Comparison of ENCODE assay signal across 8 cellular contexts in the genomic region with DNA sequence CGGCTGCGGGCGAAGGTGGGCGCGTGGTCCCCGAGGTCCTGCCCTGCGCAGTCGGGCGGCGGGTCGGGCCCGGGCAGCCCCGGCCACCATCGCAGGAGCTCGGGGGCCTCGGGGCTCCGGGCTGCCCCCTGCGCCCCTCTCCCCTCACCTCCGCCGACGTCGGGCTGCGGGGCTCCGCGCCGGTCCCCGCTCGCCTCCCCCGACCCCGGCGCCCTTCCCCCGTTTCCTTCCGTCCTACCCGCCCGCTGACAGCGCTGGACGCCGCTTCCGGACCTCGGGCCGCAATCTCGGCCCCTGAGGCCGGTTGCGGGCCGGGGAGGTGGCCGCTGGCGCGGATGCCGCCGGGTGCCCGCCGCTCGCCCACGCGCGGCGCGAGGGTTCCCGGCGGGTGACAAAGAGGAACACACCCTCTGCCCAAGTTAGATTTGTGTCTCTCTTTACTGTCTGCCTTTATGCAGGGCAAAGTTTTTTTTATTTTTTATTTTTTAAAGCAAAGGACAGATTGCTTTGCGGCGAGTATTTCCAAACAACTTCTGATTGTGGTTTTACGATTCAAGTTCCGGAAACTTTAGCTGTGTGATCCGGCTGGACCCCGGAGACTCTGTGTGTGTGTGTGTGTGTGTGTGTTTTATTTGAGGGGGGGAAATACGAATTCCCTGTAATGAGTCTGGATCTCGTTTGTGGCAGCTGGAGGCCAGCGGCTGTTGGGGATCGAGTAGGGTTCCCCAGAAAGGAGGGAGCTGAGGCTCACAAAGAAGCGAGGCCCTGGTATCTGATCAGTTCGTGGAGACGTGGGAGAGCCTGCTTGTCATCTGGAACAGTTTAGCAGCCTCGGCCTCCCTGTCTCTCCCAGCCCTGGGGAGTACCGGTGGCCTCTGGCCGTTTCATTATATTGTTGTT. TPM values are rescaled to one million over a fixed set of nuclear protein-coding genes. Genes with fewer than 3 reads are reported as not detected.
DNase-seq lines count a peak whose midpoint lies in the region; ATAC-seq and TF ChIP-seq lines count a peak whose summit lies in the region.

No MANE protein-coding gene starts in this region.

- no peak for ATAC-seq in CD4-positive, alpha-beta T cell (ENCODE audit: poor library complexity)
- peak; percentile 10 for ATAC-seq in GM21447 (IDR thresholded peaks at IDR 0.05; ENCODE audit: unreplicated experiment)
- no peak for ATAC-seq in PC-3

- 0 out of 2 replicates have a peak, but pooled peaks cover 4% of the 10 kb centered on the region for H4K20me1 ChIP-seq in PC-3 (ENCODE audit: low read length)

- H3K27ac Mint-ChIP-seq in CD4-positive, alpha-beta T cell: no peak overlapping the region
- peak overlapping the region; percentile 86 for H3K27ac Mint-ChIP-seq in endodermal cell

- H3F3A ChIP-seq in PC-3 (ENCODE audit: low read length, unreplicated experiment): no peaks in the 10 kb centered on the region

- H3K36me3 ChIP-seq in PC-3 (ENCODE audit: low read depth, low read length) (no peaks in the 10 kb centered on the region), endodermal cell (ENCODE audit: control insufficient read depth, insufficient read depth, low read length) (peaks cover 8% of the 10 kb centered on the region), mucosa of rectum (ENCODE audit: control insufficient read depth in 2 of 2, insufficient read depth in 2 of 2, low read length in 2 of 2) (no peaks in the 10 kb centered on the region)

- peaks cover 13% of the 10 kb centered on the region for H3K4me1 ChIP-seq in PC-3 (ENCODE audit: insufficient read depth, low read length)
- H3K4me1 ChIP-seq in endodermal cell (ENCODE audit: control insufficient read depth, insufficient read depth, low read length): peaks cover 4% of the 10 kb centered on the region
- H3K4me1 ChIP-seq in mucosa of rectum (ENCODE audit: control insufficient read depth in 2 of 2, insufficient read depth in 2 of 2, low read length in 2 of 2): peaks cover 15 to 16% of the 10 kb centered on the region in 2 donors

- CTCF ChIA-PET in CD4-positive, alpha-beta T cell (lab: Charles Lee): no interaction called here
- CTCF ChIA-PET in PC-3 (lab: Charles Lee): no interaction called here

- no peak overlapping the region for H3K27ac ChIP-seq in CD4-positive, alpha-beta T cell (ENCODE audit: low read depth, low read length)
- H3K27ac ChIP-seq in PC-3 (ENCODE audit: low read length) (no peak overlapping the region), endodermal cell (ENCODE audit: low read depth, low read length) (no peak overlapping the region), mucosa of rectum (ENCODE audit: low read depth in 2 of 2, low read length in 2 of 2) (peak overlapping the region; percentile 31 to 43)

- H3K9me3 ChIP-seq in CD4-positive, alpha-beta T cell (ENCODE audit: control insufficient read depth, low read length): no peaks in the 10 kb centered on the region
- H3K9me3 ChIP-seq in PC-3 (ENCODE audit: low read length): no peaks in the 10 kb centered on the region
- no peaks in the 10 kb centered on the region for H3K9me3 ChIP-seq in endodermal cell (ENCODE audit: control insufficient read depth, low read length)
- no peaks in the 10 kb centered on the region for H3K9me3 ChIP-seq in mucosa of rectum (ENCODE audit: control insufficient read depth in 2 of 2, low read length in 2 of 2)

- peak overlapping the region; percentile 97 for H3K4me2 ChIP-seq in PC-3 (ENCODE audit: low read length)

- peaks cover 53% of the 10 kb centered on the region for H3K79me2 ChIP-seq in PC-3 (ENCODE audit: low read length)

- intact Hi-C loops in CD4-positive, alpha-beta T cell (cut with DNase I, micrococcal nuclease): no loop called here
- intact Hi-C loops in PC-3 (cut with micrococcal nuclease): loop anchor here (5.0 to 10.0 kb wide), 4 partner anchors 109 to 297 kb away; no protein-coding TSS in a partner anchor

- H3K9ac ChIP-seq in PC-3 (ENCODE audit: low read length): peak overlapping the region; percentile 75
- H3K9ac ChIP-seq in endodermal cell (ENCODE audit: extremely low read depth, low read length, poor library complexity, severe bottlenecking): peak overlapping the region; percentile 72
- peak overlapping the region; percentile 68 to 71 for H3K9ac ChIP-seq in mucosa of rectum (ENCODE audit: low read depth in 1 of 2, low read length in 2 of 2)

- peak overlapping the region; percentile 76 for H2AFZ ChIP-seq in PC-3 (ENCODE audit: low read length)

- H3K4me3 ChIP-seq in PC-3 (ENCODE audit: low read length) (peak overlapping the region; percentile 82), endodermal cell (ENCODE audit: low read length) (peak overlapping the region; percentile 88), mucosa of rectum (ENCODE audit: low read length in 2 of 2) (peak overlapping the region; percentile 75 to 77)

- WGBS in endodermal cell (ENCODE audit: insufficient coverage in 1 of 2, insufficient read length in 1 of 2), 2 experiments: 1 to 2% methylated on average over 28 to 76 of the region's 76 CpGs

- no peaks in the 10 kb centered on the region for H3K36me3 Mint-ChIP-seq in CD4-positive, alpha-beta T cell (ENCODE audit: low read depth)
- H3K36me3 Mint-ChIP-seq in endodermal cell (ENCODE audit: low read depth): peaks cover 8% of the 10 kb centered on the region

- no peaks in the 10 kb centered on the region for H3K9me3 Mint-ChIP-seq in CD4-positive, alpha-beta T cell
- H3K9me3 Mint-ChIP-seq in endodermal cell: no peaks in the 10 kb centered on the region

- H3K4me3 Mint-ChIP-seq in CD4-positive, alpha-beta T cell: peak overlapping the region; percentile 63
- H3K4me3 Mint-ChIP-seq in endodermal cell: peak overlapping the region; percentile 95

- no peak for DNase-seq in CD4-positive, alpha-beta T cell
- peak; percentile 16 for DNase-seq in PC-3
- peak; percentile 55 for DNase-seq in endodermal cell
- DNase-seq in middle frontal gyrus (ENCODE audit: extremely low spot score, low spot score): no peak
- DNase-seq in NCI-H2196 treated with DMSO at 0.1 percent for 48 hours (lab: John Stamatoyannopoulos, UW; ENCODE audit: unreplicated experiment): no peak
- no peak for DNase-seq in OCI-M2 (lab: John Stamatoyannopoulos, UW; ENCODE audit: unreplicated experiment)

- peaks cover 72% of the 10 kb centered on the region for H3K27me3 Mint-ChIP-seq in CD4-positive, alpha-beta T cell
- H3K27me3 Mint-ChIP-seq in endodermal cell (ENCODE audit: insufficient read depth): peaks cover 7% of the 10 kb centered on the region

- TF ChIP-seq CTCF in CD4-positive, alpha-beta T cell (IDR thresholded peaks at IDR 0.05): no peak
- no peak for TF ChIP-seq CTCF in PC-3 (conservative IDR thresholded peaks at IDR 0.05; ENCODE audit: low read depth, low read length)
- no peak for TF ChIP-seq CTCF in endodermal cell (conservative IDR thresholded peaks at IDR 0.05)

- H3K9me2 ChIP-seq in PC-3 (replicated peaks; ENCODE audit: low read length): no peaks in the 10 kb centered on the region

- BruUV-seq in PC-3 (replicated peaks; lab: Mats Ljungman, UMichigan): TSS peak; percentile 54

- POLR2A ChIA-PET in CD4-positive, alpha-beta T cell (lab: Charles Lee): no interaction called here
- POLR2A ChIA-PET in PC-3 (lab: Charles Lee; ENCODE audit: unreplicated experiment): no interaction called here

- peaks cover 41% of the 10 kb centered on the region for H3K27me3 ChIP-seq in CD4-positive, alpha-beta T cell (ENCODE audit: control insufficient read depth, insufficient read depth, low read length)
- H3K27me3 ChIP-seq in PC-3 (ENCODE audit: low read length) (no peaks in the 10 kb centered on the region), endodermal cell (ENCODE audit: control insufficient read depth, insufficient read depth, low read length, poor library complexity, severe bottlenecking) (no peaks in the 10 kb centered on the region), mucosa of rectum (ENCODE audit: control insufficient read depth in 2 of 2, insufficient read depth in 2 of 2, low read length in 2 of 2) (no peaks in the 10 kb centered on the region)

- H3K4me1 Mint-ChIP-seq in CD4-positive, alpha-beta T cell (ENCODE audit: low read depth): no peaks in the 10 kb centered on the region
- peaks cover 43% of the 10 kb centered on the region for H3K4me1 Mint-ChIP-seq in endodermal cell

RNA-seq across cellular contexts. Expression of a gene that starts 1.0 kb away (rescaled TPM):
- under 1 TPM in 1 of 2 experiments, not detected in 1; 0.30 TPM for total RNA-seq in CD4-positive, alpha-beta T cell
- total RNA-seq in PC-3 (2014; rRNA removed): 18.2 and 20.9 TPM in 2 replicates
- 100 to 1,000 TPM; 237 to 319 TPM for total RNA-seq in endodermal cell
- 114 TPM for polyA plus RNA-seq in endodermal cell (2013, experiment 1 of 2)
- 116 TPM for polyA plus RNA-seq in endodermal cell (2013, experiment 2 of 2)

RNA-seq across cellular contexts. Expression of a gene that starts 33.2 kb away (rescaled TPM):
- total RNA-seq in CD4-positive, alpha-beta T cell: not detected
- total RNA-seq in PC-3 (2014; rRNA removed) (not detected in 2 replicates), endodermal cell (not detected)
- not detected for polyA plus RNA-seq in endodermal cell (2013, experiment 1 of 2)
- not detected for polyA plus RNA-seq in endodermal cell (2013, experiment 2 of 2)

Comparison
In these comparisons a context has a peak if more than half of its experiments do, and no peak if none do; other contexts are left out.
1. DNase-seq: peak in PC-3 (single experiment) and endodermal cell (single experiment); none in CD4-positive, alpha-beta T cell (0 of 10), middle frontal gyrus (single experiment), NCI-H2196 treated with DMSO at 0.1 percent for 48 hours (single experiment) and OCI-M2 (single experiment).
2. H3K27ac ChIP-seq: peak in mucosa of rectum (2 of 2); none in CD4-positive, alpha-beta T cell (single experiment), PC-3 (single experiment) and endodermal cell (single experiment).
3. RNA of a gene that starts 1.0 kb away (total RNA-seq): 237 to 319 TPM in endodermal cell and 18.2 to 20.9 TPM in PC-3; 0.30 TPM in CD4-positive, alpha-beta T cell; every median in the first group is over 10 times any median in the second.
4. Peak in every context shown above with its lines, with median percentiles within 50 percentile points of each other: H3K4me3 ChIP-seq and H3K9ac ChIP-seq.